Comparison of ENCODE assay signal across 8 cellular contexts in genomic region chr19:42634409-42635232, GRCh38. TPM values are rescaled to one million over a fixed set of nuclear protein-coding genes. Genes with fewer than 3 reads are reported as not detected.
DNase-seq lines count a peak whose midpoint lies in the region; ATAC-seq and TF ChIP-seq lines count a peak whose summit lies in the region.

No MANE protein-coding gene starts in this region.

- CTCF ChIA-PET in A673 (lab: Charles Lee), result interaction anchor here (0.5 to 1.0 kb wide), 3 partner anchors 10 to 152 kb away, joined by 3 to 4 read pairs (median 3); no protein-coding TSS in a partner anchor

- H3K27me3 ChIP-seq in A673 (replicated peaks; ENCODE audit: insufficient read depth, low read depth, low read length, poor library complexity) (no peaks in the 10 kb centered on the region), transverse colon (no peaks in the 10 kb centered on the region)

- H3K27ac ChIP-seq in A673 (ENCODE audit: low read depth, low read length, poor library complexity, severe bottlenecking), result no peak overlapping the region
- no peak overlapping the region for H3K27ac ChIP-seq in transverse colon

- no peaks in the 10 kb centered on the region for H3K4me1 ChIP-seq in A673 (ENCODE audit: insufficient read depth, low read length, poor library complexity, severe bottlenecking)
- no peaks in the 10 kb centered on the region for H3K4me1 ChIP-seq in transverse colon

- in situ Hi-C loops in transverse colon (cut with MboI; ENCODE audit: low pct_ligation_motif_present in 1 of 4, low pct_unique_long_range_greater_than_20kb in 1 of 4, low sequenced_read_pairs in 3 of 4), result no loop called here

- peak; percentile 58 for DNase-seq in A673 (ENCODE audit: low spot score)
- DNase-seq in GM04504 (ENCODE audit: low read depth), result peak; percentile 21
- peak; percentile 20 to 33 for DNase-seq in NCI-H1930 (lab: John Stamatoyannopoulos, UW)
- DNase-seq in activated T-cell treated with anti-CD3 and anti-CD28 coated beads, Interleukin-2, amount 50 U/mL, for 48 hours, result peak; percentile 66 to 69
- DNase-seq in iris pigment epithelial cell (ENCODE audit: low read depth), result peak; percentile 38
- peak; percentile 12 for DNase-seq in transverse colon
- DNase-seq in NCI-H524 treated with DMSO at 0.1 percent for 48 hours (lab: John Stamatoyannopoulos, UW), result no peak

- no peak for TF ChIP-seq POLR2A in transverse colon (IDR thresholded peaks at IDR 0.05)

- no peak for TF ChIP-seq EP300 in transverse colon (IDR thresholded peaks at IDR 0.05; ENCODE audit: low read depth)

- POLR2A ChIA-PET in A673 (lab: Charles Lee; ENCODE audit: low non-redundant PET), result no interaction called here

- H3K9me3 ChIP-seq in A673 (ENCODE audit: low read depth, low read length, poor library complexity, severe bottlenecking) (no peaks in the 10 kb centered on the region), transverse colon (no peaks in the 10 kb centered on the region)

- H3K4me3 ChIP-seq in A673 (ENCODE audit: low read depth, low read length, poor library complexity, severe bottlenecking) (no peak overlapping the region), transverse colon (no peak overlapping the region)

- no TSS peak for BruUV-seq in A673 (replicated peaks; lab: Mats Ljungman, UMichigan)

- 66 to 71% methylated on average over 4 to 5 of the region's 5 CpGs for WGBS in transverse colon (ENCODE audit: low coverage in 1 of 2), 2 donors

- peak; percentile 85 for TF ChIP-seq CTCF in A673 (conservative IDR thresholded peaks at IDR 0.05; ENCODE audit: low read depth, low read length)
- TF ChIP-seq CTCF in transverse colon (IDR thresholded peaks at IDR 0.05), result peak; percentile 20 to 47 (median 34)

- ATAC-seq in GM18858 (IDR thresholded peaks at IDR 0.05; ENCODE audit: unreplicated experiment), result no peak

- H3K36me3 ChIP-seq in A673 (ENCODE audit: insufficient read depth, low read length, poor library complexity, severe bottlenecking) (no peaks in the 10 kb centered on the region), transverse colon (no peaks in the 10 kb centered on the region)

- intact Hi-C loops in A673 (cut with micrococcal nuclease; ENCODE audit: unreplicated experiment), result no loop called here
- intact Hi-C loops in transverse colon (cut with DNase I; ENCODE audit: low total_unique reads), result no loop called here

RNA-seq across cellular contexts. Expression of gene CEACAM8, which starts 39.9 kb away (rescaled TPM):
- total RNA-seq in A673 (2021) (not detected in 2 replicates), transverse colon (1 to 10 TPM in 1 of 4 donors, under 1 TPM in 1, not detected in 2; 0.32 to 1.5 TPM)
